In the genomic region with DNA sequence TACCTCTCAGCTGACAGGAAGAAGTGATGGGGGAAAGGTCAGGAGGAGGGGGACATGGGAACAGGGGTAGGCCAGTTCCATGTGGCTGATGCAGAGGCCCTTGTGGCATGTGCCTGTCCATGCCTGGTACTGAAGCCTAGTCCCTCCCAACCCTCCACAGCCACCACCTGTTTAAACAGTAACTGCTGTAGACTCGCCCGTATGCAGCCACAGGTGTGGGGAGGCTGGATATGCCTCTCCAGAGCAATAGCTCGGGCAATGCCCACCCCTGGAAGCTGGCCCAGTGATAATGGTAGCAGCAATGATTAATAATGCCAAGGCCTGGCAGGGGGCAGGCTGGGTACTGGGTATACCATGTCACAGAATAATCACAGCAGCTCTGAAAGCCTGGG, we compare ENCODE assay signal across 1 cellular context.
TF ChIP-seq lines count a peak whose summit lies in the region.

No MANE protein-coding gene starts in this region.

TF ChIP-seq in GM23338, 12 proteins besides CTCF, POLR2A, EP300 and RAD21 (continued from another document):
- no peak for TF ChIP-seq REST (IDR thresholded peaks at IDR 0.05; ENCODE audit: unreplicated experiment)
- TF ChIP-seq, protein P1, sequence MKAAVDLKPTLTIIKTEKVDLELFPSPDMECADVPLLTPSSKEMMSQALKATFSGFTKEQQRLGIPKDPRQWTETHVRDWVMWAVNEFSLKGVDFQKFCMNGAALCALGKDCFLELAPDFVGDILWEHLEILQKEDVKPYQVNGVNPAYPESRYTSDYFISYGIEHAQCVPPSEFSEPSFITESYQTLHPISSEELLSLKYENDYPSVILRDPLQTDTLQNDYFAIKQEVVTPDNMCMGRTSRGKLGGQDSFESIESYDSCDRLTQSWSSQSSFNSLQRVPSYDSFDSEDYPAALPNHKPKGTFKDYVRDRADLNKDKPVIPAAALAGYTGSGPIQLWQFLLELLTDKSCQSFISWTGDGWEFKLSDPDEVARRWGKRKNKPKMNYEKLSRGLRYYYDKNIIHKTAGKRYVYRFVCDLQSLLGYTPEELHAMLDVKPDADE (IDR thresholded peaks at IDR 0.05): no peak
- no peak for TF ChIP-seq EZH2 (IDR thresholded peaks at IDR 0.05; ENCODE audit: low read depth, unreplicated experiment)
- TF ChIP-seq, protein P2, sequence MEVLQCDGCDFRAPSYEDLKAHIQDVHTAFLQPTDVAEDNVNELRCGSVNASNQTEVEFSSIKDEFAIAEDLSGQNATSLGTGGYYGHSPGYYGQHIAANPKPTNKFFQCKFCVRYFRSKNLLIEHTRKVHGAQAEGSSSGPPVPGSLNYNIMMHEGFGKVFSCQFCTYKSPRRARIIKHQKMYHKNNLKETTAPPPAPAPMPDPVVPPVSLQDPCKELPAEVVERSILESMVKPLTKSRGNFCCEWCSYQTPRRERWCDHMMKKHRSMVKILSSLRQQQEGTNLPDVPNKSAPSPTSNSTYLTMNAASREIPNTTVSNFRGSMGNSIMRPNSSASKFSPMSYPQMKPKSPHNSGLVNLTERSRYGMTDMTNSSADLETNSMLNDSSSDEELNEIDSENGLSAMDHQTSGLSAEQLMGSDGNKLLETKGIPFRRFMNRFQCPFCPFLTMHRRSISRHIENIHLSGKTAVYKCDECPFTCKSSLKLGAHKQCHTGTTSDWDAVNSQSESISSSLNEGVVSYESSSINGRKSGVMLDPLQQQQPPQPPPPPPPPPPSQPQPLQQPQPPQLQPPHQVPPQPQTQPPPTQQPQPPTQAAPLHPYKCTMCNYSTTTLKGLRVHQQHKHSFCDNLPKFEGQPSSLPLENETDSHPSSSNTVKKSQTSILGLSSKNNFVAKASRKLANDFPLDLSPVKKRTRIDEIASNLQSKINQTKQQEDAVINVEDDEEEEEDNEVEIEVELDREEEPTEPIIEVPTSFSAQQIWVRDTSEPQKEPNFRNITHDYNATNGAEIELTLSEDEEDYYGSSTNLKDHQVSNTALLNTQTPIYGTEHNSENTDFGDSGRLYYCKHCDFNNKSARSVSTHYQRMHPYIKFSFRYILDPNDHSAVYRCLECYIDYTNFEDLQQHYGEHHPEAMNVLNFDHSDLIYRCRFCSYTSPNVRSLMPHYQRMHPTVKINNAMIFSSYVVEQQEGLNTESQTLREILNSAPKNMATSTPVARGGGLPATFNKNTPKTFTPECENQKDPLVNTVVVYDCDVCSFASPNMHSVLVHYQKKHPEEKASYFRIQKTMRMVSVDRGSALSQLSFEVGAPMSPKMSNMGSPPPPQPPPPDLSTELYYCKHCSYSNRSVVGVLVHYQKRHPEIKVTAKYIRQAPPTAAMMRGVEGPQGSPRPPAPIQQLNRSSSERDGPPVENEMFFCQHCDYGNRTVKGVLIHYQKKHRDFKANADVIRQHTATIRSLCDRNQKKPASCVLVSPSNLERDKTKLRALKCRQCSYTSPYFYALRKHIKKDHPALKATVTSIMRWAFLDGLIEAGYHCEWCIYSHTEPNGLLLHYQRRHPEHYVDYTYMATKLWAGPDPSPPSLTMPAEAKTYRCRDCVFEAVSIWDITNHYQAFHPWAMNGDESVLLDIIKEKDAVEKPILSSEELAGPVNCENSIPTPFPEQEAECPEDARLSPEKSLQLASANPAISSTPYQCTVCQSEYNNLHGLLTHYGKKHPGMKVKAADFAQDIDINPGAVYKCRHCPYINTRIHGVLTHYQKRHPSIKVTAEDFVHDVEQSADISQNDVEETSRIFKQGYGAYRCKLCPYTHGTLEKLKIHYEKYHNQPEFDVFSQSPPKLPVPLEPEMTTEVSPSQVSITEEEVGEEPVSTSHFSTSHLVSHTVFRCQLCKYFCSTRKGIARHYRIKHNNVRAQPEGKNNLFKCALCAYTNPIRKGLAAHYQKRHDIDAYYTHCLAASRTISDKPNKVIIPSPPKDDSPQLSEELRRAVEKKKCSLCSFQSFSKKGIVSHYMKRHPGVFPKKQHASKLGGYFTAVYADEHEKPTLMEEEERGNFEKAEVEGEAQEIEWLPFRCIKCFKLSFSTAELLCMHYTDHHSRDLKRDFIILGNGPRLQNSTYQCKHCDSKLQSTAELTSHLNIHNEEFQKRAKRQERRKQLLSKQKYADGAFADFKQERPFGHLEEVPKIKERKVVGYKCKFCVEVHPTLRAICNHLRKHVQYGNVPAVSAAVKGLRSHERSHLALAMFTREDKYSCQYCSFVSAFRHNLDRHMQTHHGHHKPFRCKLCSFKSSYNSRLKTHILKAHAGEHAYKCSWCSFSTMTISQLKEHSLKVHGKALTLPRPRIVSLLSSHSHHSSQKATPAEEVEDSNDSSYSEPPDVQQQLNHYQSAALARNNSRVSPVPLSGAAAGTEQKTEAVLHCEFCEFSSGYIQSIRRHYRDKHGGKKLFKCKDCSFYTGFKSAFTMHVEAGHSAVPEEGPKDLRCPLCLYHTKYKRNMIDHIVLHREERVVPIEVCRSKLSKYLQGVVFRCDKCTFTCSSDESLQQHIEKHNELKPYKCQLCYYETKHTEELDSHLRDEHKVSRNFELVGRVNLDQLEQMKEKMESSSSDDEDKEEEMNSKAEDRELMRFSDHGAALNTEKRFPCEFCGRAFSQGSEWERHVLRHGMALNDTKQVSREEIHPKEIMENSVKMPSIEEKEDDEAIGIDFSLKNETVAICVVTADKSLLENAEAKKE (CRISPR knock-in tag; IDR thresholded peaks at IDR 0.05): no peak
- TF ChIP-seq POLR2AphosphoS5 (IDR thresholded peaks at IDR 0.05; ENCODE audit: low read depth): no peak
- no peak for TF ChIP-seq NANOG (IDR thresholded peaks at IDR 0.05; ENCODE audit: borderline replicate concordance)
- no peak for TF ChIP-seq ZNF331 (CRISPR knock-in tag; IDR thresholded peaks at IDR 0.05; ENCODE audit: low read depth)
- no peak for TF ChIP-seq STAT1 (IDR thresholded peaks at IDR 0.05; ENCODE audit: unreplicated experiment)
- no peak for TF ChIP-seq JUNB (IDR thresholded peaks at IDR 0.05; ENCODE audit: unreplicated experiment)
- no peak for TF ChIP-seq EZH2phosphoT487 (IDR thresholded peaks at IDR 0.05; ENCODE audit: unreplicated experiment)
- TF ChIP-seq ZNF114 (CRISPR knock-in tag; IDR thresholded peaks at IDR 0.05): no peak
